Comparison of ENCODE assay signal across 8 cellular contexts in the genomic region with DNA sequence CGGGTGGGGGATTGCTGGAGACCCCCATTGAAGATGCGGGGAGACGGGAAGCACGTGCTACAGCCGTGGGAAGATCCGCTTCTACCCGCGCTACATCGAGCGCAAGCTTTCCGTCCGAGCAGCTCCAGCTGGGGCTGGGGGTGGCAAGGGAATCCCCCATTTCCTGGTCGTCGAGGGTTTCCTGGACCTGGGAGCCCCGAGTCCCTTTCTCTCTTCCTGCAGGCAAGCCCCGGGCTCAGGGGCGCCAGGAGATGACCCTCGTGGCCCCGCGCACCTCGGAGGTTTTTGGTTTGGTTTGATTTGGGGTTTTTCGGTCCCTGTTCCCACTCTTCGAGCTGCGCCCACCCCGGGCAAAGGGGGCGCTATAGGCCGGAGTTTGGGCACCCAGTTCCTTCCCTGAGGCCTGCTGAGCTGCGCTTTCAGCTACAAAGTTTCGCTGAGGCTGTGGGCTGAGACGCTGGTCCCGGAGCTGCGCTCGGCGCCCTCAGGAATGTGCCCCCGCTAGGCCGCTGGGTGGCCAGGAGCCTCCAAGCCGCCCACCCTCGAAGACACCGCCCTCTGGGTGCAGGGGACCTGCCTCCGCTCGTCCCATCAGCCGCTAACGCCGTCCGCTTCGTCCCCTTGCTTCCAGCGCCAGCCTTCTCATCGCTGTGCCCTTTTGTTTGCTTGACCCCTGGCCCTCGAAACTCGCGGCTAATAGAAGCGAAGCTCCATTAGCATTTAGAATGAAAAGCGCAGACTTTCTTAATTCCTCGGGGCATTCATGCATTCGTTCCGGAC. TPM values are rescaled to one million over a fixed set of nuclear protein-coding genes. Genes with fewer than 3 reads are reported as not detected.
DNase-seq lines count a peak whose midpoint lies in the region; ATAC-seq and TF ChIP-seq lines count a peak whose summit lies in the region.

No MANE protein-coding gene starts in this region.

- no peak overlapping the region for H3K27ac Mint-ChIP-seq in T-helper 1 cell treated with Interleukin-12 subunit alpha and Interleukin-12 subunit beta and Interleukin-4 antibody, amounts not matched to agents 30 μg/mL and 1 μg/mL, for 36 hours
- peak overlapping the region in 4 of 5 experiments; percentile 17 to 98 (median 42) for H3K27ac Mint-ChIP-seq in brain

- H3K36me3 Mint-ChIP-seq in T-helper 1 cell treated with Interleukin-12 subunit alpha and Interleukin-12 subunit beta and Interleukin-4 antibody, amounts not matched to agents 30 μg/mL and 1 μg/mL, for 36 hours (ENCODE audit: low read depth) = peaks cover 11% of the 10 kb centered on the region
- H3K36me3 Mint-ChIP-seq in brain = peaks cover 32% of the 10 kb centered on the region

- ATAC-seq in GM21723 (IDR thresholded peaks at IDR 0.05; ENCODE audit: unreplicated experiment) (peak; percentile 12), HG02623 (IDR thresholded peaks at IDR 0.05; ENCODE audit: unreplicated experiment) (no peak), HG03565 (IDR thresholded peaks at IDR 0.05; ENCODE audit: unreplicated experiment) (no peak)

- in situ Hi-C loops in ACHN (cut with HindIII; ENCODE audit: low pct_ligation_motif_present, low pct_unique_long_range_greater_than_20kb, low sequenced_read_pairs) = no loop called here

- peak; percentile 40 to 64 for TF ChIP-seq CTCF in brain (conservative IDR thresholded peaks at IDR 0.05)

- peak overlapping the region; percentile 75 for H3K4me3 Mint-ChIP-seq in T-helper 1 cell treated with Interleukin-12 subunit alpha and Interleukin-12 subunit beta and Interleukin-4 antibody, amounts not matched to agents 30 μg/mL and 1 μg/mL, for 36 hours
- H3K4me3 Mint-ChIP-seq in brain = peak overlapping the region; percentile 92 to 100 (median 97)

- DNase-seq in ACHN = peak; percentile 29
- peak; percentile 82 for DNase-seq in islet precursor cell
- DNase-seq in stimulated activated CD4-positive, alpha-beta T cell treated with anti-CD3 and anti-CD28 coated beads, Interleukin-4, amount 100 ng/mL, for 1 hour = peak; percentile 70

- H3K4me1 Mint-ChIP-seq in T-helper 1 cell treated with Interleukin-12 subunit alpha and Interleukin-12 subunit beta and Interleukin-4 antibody, amounts not matched to agents 30 μg/mL and 1 μg/mL, for 36 hours (ENCODE audit: low read depth) = peaks cover 54% of the 10 kb centered on the region
- H3K4me1 Mint-ChIP-seq in brain = peaks cover 29% of the 10 kb centered on the region

- H3K9me3 Mint-ChIP-seq in T-helper 1 cell treated with Interleukin-12 subunit alpha and Interleukin-12 subunit beta and Interleukin-4 antibody, amounts not matched to agents 30 μg/mL and 1 μg/mL, for 36 hours = no peaks in the 10 kb centered on the region
- peaks cover 0 to 20% (median 4%) of the 10 kb centered on the region in 5 experiments for H3K9me3 Mint-ChIP-seq in brain

- H3K27me3 Mint-ChIP-seq in T-helper 1 cell treated with Interleukin-12 subunit alpha and Interleukin-12 subunit beta and Interleukin-4 antibody, amounts not matched to agents 30 μg/mL and 1 μg/mL, for 36 hours (ENCODE audit: low read depth) = peaks cover 74% of the 10 kb centered on the region
- H3K27me3 Mint-ChIP-seq in brain = peaks cover 71% of the 10 kb centered on the region

RNA-seq across cellular contexts. Expression of gene NR4A3, which starts 2.9 kb away (rescaled TPM):
- 1.0 TPM for polyA plus RNA-seq in brain (ENCODE audit: insufficient read depth, low read depth, low replicate concordance)

Comparison
In these comparisons a context has a peak if more than half of its experiments do, and no peak if none do; other contexts are left out.
1. DNase-seq: peak in every context shown above with its lines; median percentile 82 in islet precursor cell; 70 in stimulated activated CD4-positive, alpha-beta T cell treated with anti-CD3 and anti-CD28 coated beads, Interleukin-4, amount 100 ng/mL, for 1 hour; 29 in ACHN.